Comparison of ENCODE assay signal across 13 cellular contexts in genomic region chr3:122774564-122774963, GRCh38. TPM values are rescaled to one million over a fixed set of nuclear protein-coding genes. Genes with fewer than 3 reads are reported as not detected.
DNase-seq lines count a peak whose midpoint lies in the region; ATAC-seq and TF ChIP-seq lines count a peak whose summit lies in the region.
"Had no signal": no experiment of that assay in that cellular context is flagged by ENCODE, and none has a peak within 500 bp of the region (broad histone marks: within the 10 kb centered on the region; RNA-seq: fewer than 3 reads in every experiment).

No MANE protein-coding gene starts in this region.

- H2AFZ ChIP-seq in osteoblast (ENCODE audit: low read length) = no peak overlapping the region

- H3K27me3 Mint-ChIP-seq in dendritic cell treated with granulocyte-macrophage colony-stimulating factor and Interleukin-4, amounts not matched to agents 40 ng/mL and 50 ng/mL, for 4 days = no peaks in the 10 kb centered on the region
- H3K27me3 Mint-ChIP-seq: activated CD4-positive, alpha-beta memory T cell treated with anti-CD3 and anti-CD28 coated beads for 36 hours; IgD-negative memory B cell had no signal

- DNase-seq in HL-60 (ENCODE audit: low read depth in 1 of 2, low spot score in 1 of 2) (no peak), osteoblast (ENCODE audit: insufficient read length, low spot score, missing footprints) (peak; percentile 60), NCI-H2171 treated with DMSO at 0.1 percent for 48 hours (lab: John Stamatoyannopoulos, UW) (no peak), epidermal melanocyte (ENCODE audit: insufficient read length, low spot score) (no peak), cerebellum (ENCODE audit: low spot score) (no peak), HK-2 (ENCODE audit: unreplicated experiment) (no peak)
- DNase-seq: activated CD4-positive, alpha-beta memory T cell treated with anti-CD3 and anti-CD28 coated beads for 36 hours; amniotic stem cell; NCI-H345 had no signal

- H3K27ac ChIP-seq in HL-60 (replicated peaks) (peak overlapping the region; percentile 60), osteoblast (ENCODE audit: low read depth, low read length) (peak overlapping the region; percentile 29)
- H3K27ac ChIP-seq: SK-N-MC had no signal

- peak overlapping the region; percentile 91 for H3K27ac Mint-ChIP-seq in dendritic cell treated with granulocyte-macrophage colony-stimulating factor and Interleukin-4, amounts not matched to agents 40 ng/mL and 50 ng/mL, for 4 days
- H3K27ac Mint-ChIP-seq: activated CD4-positive, alpha-beta memory T cell treated with anti-CD3 and anti-CD28 coated beads for 36 hours had no signal

- peak; percentile 16 for ATAC-seq in GM18502 (IDR thresholded peaks at IDR 0.05; ENCODE audit: poor library complexity, unreplicated experiment)

- peaks cover 3% of the 10 kb centered on the region for H3K4me1 ChIP-seq in osteoblast (ENCODE audit: insufficient read depth, low read length)

- no peak overlapping the region for H3K4me2 ChIP-seq in osteoblast (ENCODE audit: insufficient read depth, low read length)

- no peaks in the 10 kb centered on the region for H3K9me3 Mint-ChIP-seq in dendritic cell treated with granulocyte-macrophage colony-stimulating factor and Interleukin-4, amounts not matched to agents 40 ng/mL and 50 ng/mL, for 4 days
- H3K9me3 Mint-ChIP-seq: activated CD4-positive, alpha-beta memory T cell treated with anti-CD3 and anti-CD28 coated beads for 36 hours had no signal

- H3K27me3 ChIP-seq in HL-60 (ENCODE audit: insufficient read depth, poor library complexity, severe bottlenecking) = no peaks in the 10 kb centered on the region
- no peaks in the 10 kb centered on the region for H3K27me3 ChIP-seq in osteoblast (ENCODE audit: insufficient read depth, low read length)

- no peaks in the 10 kb centered on the region for H4K20me1 ChIP-seq in osteoblast (ENCODE audit: insufficient read depth, low read length)

- peaks cover 20% of the 10 kb centered on the region for H3K36me3 Mint-ChIP-seq in dendritic cell treated with granulocyte-macrophage colony-stimulating factor and Interleukin-4, amounts not matched to agents 40 ng/mL and 50 ng/mL, for 4 days (ENCODE audit: low read depth)
- H3K36me3 Mint-ChIP-seq: activated CD4-positive, alpha-beta memory T cell treated with anti-CD3 and anti-CD28 coated beads for 36 hours had no signal

- H3K4me3 ChIP-seq in HL-60 (replicated peaks; ENCODE audit: insufficient read depth, low read length) (no peak overlapping the region), osteoblast (ENCODE audit: insufficient read depth, low read length) (no peak overlapping the region)
- H3K4me3 ChIP-seq: SK-N-MC had no signal

- H3K36me3 ChIP-seq in osteoblast (ENCODE audit: insufficient read depth, low read length) = no peaks in the 10 kb centered on the region

- H3K4me3 Mint-ChIP-seq in dendritic cell treated with granulocyte-macrophage colony-stimulating factor and Interleukin-4, amounts not matched to agents 40 ng/mL and 50 ng/mL, for 4 days = peak overlapping the region; percentile 31
- H3K4me3 Mint-ChIP-seq: activated CD4-positive, alpha-beta memory T cell treated with anti-CD3 and anti-CD28 coated beads for 36 hours had no signal

- no peaks in the 10 kb centered on the region for H3K79me2 ChIP-seq in osteoblast (ENCODE audit: insufficient read depth, low read length)

- TF ChIP-seq CTCF in HL-60 (IDR thresholded peaks at IDR 0.05; ENCODE audit: insufficient read depth, low read length) (no peak), osteoblast (IDR thresholded peaks at IDR 0.05; ENCODE audit: extremely low read depth, low read depth, low read length) (peak; percentile 8)

- H3K4me1 Mint-ChIP-seq in dendritic cell treated with granulocyte-macrophage colony-stimulating factor and Interleukin-4, amounts not matched to agents 40 ng/mL and 50 ng/mL, for 4 days (ENCODE audit: low read depth) = peaks cover 36% of the 10 kb centered on the region

- intact Hi-C loops in dendritic cell treated with granulocyte-macrophage colony-stimulating factor and Interleukin-4, amounts not matched to agents 40 ng/mL and 50 ng/mL, for 4 days (cut with micrococcal nuclease) = loop anchor here (2.0 kb wide), 1 partner anchor 18 kb away; the partner anchor contains the start of gene HSPBAP1

- H3K9me3 ChIP-seq in osteoblast (ENCODE audit: low read depth, low read length) = no peaks in the 10 kb centered on the region

RNA-seq across cellular contexts. Expression of gene HSPBAP1, which starts 19.1 kb away (rescaled TPM):
- 13.8 and 16.2 TPM in 2 replicates for total RNA-seq in osteoblast
- total RNA-seq in cerebellum = 9.3 TPM

RNA-seq across cellular contexts. Expression of gene SLC49A4, which starts 20.3 kb away (rescaled TPM):
- total RNA-seq in osteoblast (41.8 and 43.4 TPM in 2 replicates), cerebellum (24.1 TPM)
